ENCODE assay signal across 8 cellular contexts in the genomic region with DNA sequence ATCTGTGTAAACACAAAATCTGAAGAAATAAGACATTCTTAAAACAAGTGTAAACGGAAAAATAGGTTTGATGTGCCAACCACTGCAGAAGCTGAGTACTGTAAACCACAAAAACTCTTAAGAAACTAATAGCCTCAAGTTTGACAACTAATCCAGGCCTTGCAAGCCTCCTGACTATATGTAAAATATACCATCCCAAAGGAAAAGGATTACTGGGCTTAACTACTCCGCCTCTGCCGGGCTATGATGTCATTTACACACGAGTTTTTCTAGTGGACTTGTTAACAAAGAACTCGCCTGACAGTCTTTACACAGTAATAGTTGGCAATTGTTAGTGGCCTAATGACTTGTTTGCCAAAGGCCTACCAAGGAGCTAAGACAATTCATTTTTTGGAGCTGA. TPM values are rescaled to one million over a fixed set of nuclear protein-coding genes. Genes with fewer than 3 reads are reported as not detected.
DNase-seq lines count a peak whose midpoint lies in the region; ATAC-seq and TF ChIP-seq lines count a peak whose summit lies in the region.

No MANE protein-coding gene starts in this region.

- no peak for TF ChIP-seq CTCF in lower leg skin (IDR thresholded peaks at IDR 0.05)

- DNase-seq in SIG-M5 treated with dmso at 0.1 percent for 504 hours (lab: John Stamatoyannopoulos, UW; ENCODE audit: unreplicated experiment), result peak; percentile 31
- DNase-seq in SIG-M5 (lab: John Stamatoyannopoulos, UW), result no peak
- DNase-seq in NCI-H774 (lab: John Stamatoyannopoulos, UW), result peak; percentile 37
- peak; percentile 76 for DNase-seq in dermis blood vessel endothelial cell
- no peak for DNase-seq in lower leg skin (ENCODE audit: low spot score in 2 of 2)
- DNase-seq in cortex of kidney (lab: John Stamatoyannopoulos, UW), result no peak

- peaks cover 23% of the 10 kb centered on the region for H3K4me1 ChIP-seq in muscle layer of colon (ENCODE audit: insufficient read depth, low read length)

- H3K4me3 ChIP-seq in muscle layer of colon (ENCODE audit: low read depth in 1 of 2, low read length in 2 of 2) (peak overlapping the region; percentile 81 to 89), lower leg skin (ENCODE audit: low read depth, poor library complexity, severe bottlenecking) (no peak overlapping the region)

- no peaks in the 10 kb centered on the region for H3K36me3 ChIP-seq in muscle layer of colon (ENCODE audit: insufficient read depth, low read length)

- H3K27ac ChIP-seq in muscle layer of colon (ENCODE audit: low read depth, low read length), result peak overlapping the region; percentile 94

- no peaks in the 10 kb centered on the region for H3K9me3 ChIP-seq in muscle layer of colon (ENCODE audit: low read length)

- intact Hi-C loops in lower leg skin (cut with DNase I; ENCODE audit: low total_unique reads), result no loop called here

- TF ChIP-seq POLR2A in lower leg skin (IDR thresholded peaks at IDR 0.05), result no peak

- 8 to 13% methylated on average over 5 of the region's 5 CpGs for WGBS in lower leg skin, 2 donors

- no peak for ATAC-seq in HG03108 (IDR thresholded peaks at IDR 0.05; ENCODE audit: unreplicated experiment)

- H3K27me3 ChIP-seq in muscle layer of colon (ENCODE audit: control insufficient read depth in 1 of 2, insufficient read depth in 2 of 2, low read length in 2 of 2), result no peaks in the 10 kb centered on the region

- H3K9ac ChIP-seq in muscle layer of colon (ENCODE audit: low read length), result peak overlapping the region; percentile 78

RNA-seq across cellular contexts. Expression of gene KIF5B, which starts 2.1 kb away (rescaled TPM):
- total RNA-seq in dermis blood vessel endothelial cell, result 155 and 227 TPM in 2 replicates
- total RNA-seq in lower leg skin, result 100 to 1,000 TPM in 2 of 4 donors, 10 to 100 TPM in 2; 80.2 to 116 (median 100) TPM

Comparison
In these comparisons a context has a peak if more than half of its experiments do, and no peak if none do; other contexts are left out.
1. DNase-seq: peak in SIG-M5 treated with dmso at 0.1 percent for 504 hours (single experiment), NCI-H774 (single experiment) and dermis blood vessel endothelial cell (single experiment); none in SIG-M5 (single experiment), lower leg skin (0 of 2) and cortex of kidney (single experiment).